In genomic region chr5:73214921-73215490, GRCh38 we compare ENCODE assay signal across 1 cellular context.
TF ChIP-seq lines count a peak whose summit lies in the region.

No MANE protein-coding gene starts in this region.

TF ChIP-seq in GM23338, 12 proteins besides CTCF, POLR2A, EP300 and RAD21 (continued from another document):
- TF ChIP-seq, protein P1, sequence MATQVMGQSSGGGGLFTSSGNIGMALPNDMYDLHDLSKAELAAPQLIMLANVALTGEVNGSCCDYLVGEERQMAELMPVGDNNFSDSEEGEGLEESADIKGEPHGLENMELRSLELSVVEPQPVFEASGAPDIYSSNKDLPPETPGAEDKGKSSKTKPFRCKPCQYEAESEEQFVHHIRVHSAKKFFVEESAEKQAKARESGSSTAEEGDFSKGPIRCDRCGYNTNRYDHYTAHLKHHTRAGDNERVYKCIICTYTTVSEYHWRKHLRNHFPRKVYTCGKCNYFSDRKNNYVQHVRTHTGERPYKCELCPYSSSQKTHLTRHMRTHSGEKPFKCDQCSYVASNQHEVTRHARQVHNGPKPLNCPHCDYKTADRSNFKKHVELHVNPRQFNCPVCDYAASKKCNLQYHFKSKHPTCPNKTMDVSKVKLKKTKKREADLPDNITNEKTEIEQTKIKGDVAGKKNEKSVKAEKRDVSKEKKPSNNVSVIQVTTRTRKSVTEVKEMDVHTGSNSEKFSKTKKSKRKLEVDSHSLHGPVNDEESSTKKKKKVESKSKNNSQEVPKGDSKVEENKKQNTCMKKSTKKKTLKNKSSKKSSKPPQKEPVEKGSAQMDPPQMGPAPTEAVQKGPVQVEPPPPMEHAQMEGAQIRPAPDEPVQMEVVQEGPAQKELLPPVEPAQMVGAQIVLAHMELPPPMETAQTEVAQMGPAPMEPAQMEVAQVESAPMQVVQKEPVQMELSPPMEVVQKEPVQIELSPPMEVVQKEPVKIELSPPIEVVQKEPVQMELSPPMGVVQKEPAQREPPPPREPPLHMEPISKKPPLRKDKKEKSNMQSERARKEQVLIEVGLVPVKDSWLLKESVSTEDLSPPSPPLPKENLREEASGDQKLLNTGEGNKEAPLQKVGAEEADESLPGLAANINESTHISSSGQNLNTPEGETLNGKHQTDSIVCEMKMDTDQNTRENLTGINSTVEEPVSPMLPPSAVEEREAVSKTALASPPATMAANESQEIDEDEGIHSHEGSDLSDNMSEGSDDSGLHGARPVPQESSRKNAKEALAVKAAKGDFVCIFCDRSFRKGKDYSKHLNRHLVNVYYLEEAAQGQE (IDR thresholded peaks at IDR 0.05; ENCODE audit: unreplicated experiment) = no peak
- TF ChIP-seq ZNF114 (CRISPR knock-in tag; IDR thresholded peaks at IDR 0.05) (no peak), EZH2 (IDR thresholded peaks at IDR 0.05; ENCODE audit: low read depth, unreplicated experiment) (no peak), EZH2phosphoT487 (IDR thresholded peaks at IDR 0.05; ENCODE audit: unreplicated experiment) (no peak), JUNB (IDR thresholded peaks at IDR 0.05; ENCODE audit: unreplicated experiment) (no peak), CREB1 (CRISPR knock-in tag; IDR thresholded peaks at IDR 0.05; ENCODE audit: low read depth) (no peak), POLR2AphosphoS5 (IDR thresholded peaks at IDR 0.05; ENCODE audit: low read depth) (no peak), ETS1 (IDR thresholded peaks at IDR 0.05) (no peak), NANOG (IDR thresholded peaks at IDR 0.05; ENCODE audit: borderline replicate concordance) (no peak)
- TF ChIP-seq, protein P2, sequence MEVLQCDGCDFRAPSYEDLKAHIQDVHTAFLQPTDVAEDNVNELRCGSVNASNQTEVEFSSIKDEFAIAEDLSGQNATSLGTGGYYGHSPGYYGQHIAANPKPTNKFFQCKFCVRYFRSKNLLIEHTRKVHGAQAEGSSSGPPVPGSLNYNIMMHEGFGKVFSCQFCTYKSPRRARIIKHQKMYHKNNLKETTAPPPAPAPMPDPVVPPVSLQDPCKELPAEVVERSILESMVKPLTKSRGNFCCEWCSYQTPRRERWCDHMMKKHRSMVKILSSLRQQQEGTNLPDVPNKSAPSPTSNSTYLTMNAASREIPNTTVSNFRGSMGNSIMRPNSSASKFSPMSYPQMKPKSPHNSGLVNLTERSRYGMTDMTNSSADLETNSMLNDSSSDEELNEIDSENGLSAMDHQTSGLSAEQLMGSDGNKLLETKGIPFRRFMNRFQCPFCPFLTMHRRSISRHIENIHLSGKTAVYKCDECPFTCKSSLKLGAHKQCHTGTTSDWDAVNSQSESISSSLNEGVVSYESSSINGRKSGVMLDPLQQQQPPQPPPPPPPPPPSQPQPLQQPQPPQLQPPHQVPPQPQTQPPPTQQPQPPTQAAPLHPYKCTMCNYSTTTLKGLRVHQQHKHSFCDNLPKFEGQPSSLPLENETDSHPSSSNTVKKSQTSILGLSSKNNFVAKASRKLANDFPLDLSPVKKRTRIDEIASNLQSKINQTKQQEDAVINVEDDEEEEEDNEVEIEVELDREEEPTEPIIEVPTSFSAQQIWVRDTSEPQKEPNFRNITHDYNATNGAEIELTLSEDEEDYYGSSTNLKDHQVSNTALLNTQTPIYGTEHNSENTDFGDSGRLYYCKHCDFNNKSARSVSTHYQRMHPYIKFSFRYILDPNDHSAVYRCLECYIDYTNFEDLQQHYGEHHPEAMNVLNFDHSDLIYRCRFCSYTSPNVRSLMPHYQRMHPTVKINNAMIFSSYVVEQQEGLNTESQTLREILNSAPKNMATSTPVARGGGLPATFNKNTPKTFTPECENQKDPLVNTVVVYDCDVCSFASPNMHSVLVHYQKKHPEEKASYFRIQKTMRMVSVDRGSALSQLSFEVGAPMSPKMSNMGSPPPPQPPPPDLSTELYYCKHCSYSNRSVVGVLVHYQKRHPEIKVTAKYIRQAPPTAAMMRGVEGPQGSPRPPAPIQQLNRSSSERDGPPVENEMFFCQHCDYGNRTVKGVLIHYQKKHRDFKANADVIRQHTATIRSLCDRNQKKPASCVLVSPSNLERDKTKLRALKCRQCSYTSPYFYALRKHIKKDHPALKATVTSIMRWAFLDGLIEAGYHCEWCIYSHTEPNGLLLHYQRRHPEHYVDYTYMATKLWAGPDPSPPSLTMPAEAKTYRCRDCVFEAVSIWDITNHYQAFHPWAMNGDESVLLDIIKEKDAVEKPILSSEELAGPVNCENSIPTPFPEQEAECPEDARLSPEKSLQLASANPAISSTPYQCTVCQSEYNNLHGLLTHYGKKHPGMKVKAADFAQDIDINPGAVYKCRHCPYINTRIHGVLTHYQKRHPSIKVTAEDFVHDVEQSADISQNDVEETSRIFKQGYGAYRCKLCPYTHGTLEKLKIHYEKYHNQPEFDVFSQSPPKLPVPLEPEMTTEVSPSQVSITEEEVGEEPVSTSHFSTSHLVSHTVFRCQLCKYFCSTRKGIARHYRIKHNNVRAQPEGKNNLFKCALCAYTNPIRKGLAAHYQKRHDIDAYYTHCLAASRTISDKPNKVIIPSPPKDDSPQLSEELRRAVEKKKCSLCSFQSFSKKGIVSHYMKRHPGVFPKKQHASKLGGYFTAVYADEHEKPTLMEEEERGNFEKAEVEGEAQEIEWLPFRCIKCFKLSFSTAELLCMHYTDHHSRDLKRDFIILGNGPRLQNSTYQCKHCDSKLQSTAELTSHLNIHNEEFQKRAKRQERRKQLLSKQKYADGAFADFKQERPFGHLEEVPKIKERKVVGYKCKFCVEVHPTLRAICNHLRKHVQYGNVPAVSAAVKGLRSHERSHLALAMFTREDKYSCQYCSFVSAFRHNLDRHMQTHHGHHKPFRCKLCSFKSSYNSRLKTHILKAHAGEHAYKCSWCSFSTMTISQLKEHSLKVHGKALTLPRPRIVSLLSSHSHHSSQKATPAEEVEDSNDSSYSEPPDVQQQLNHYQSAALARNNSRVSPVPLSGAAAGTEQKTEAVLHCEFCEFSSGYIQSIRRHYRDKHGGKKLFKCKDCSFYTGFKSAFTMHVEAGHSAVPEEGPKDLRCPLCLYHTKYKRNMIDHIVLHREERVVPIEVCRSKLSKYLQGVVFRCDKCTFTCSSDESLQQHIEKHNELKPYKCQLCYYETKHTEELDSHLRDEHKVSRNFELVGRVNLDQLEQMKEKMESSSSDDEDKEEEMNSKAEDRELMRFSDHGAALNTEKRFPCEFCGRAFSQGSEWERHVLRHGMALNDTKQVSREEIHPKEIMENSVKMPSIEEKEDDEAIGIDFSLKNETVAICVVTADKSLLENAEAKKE (CRISPR knock-in tag; IDR thresholded peaks at IDR 0.05) = no peak
